Comparison of ENCODE assay signal across 23 cellular contexts in genomic region chrX:153812220-153812619, GRCh38. TPM values are rescaled to one million over a fixed set of nuclear protein-coding genes. Genes with fewer than 3 reads are reported as not detected.
A peak's percentile ranks its signal among the peaks of the same experiment; 100 is the strongest.
DNase-seq lines count a peak whose midpoint lies in the region; ATAC-seq, FAIRE-seq and TF ChIP-seq lines count a peak whose summit lies in the region.
"Had no signal": no experiment of that assay in that cellular context is flagged by ENCODE, and none has a peak within 500 bp of the region (broad histone marks: within the 10 kb centered on the region; RNA-seq: fewer than 3 reads in every experiment).

No MANE protein-coding gene starts in this region.

- H3K9me3 ChIP-seq in K562 (replicated peaks; ENCODE audit: control insufficient read depth, insufficient read depth, low read depth, low read length): no peaks in the 10 kb centered on the region

- H4K20me1 ChIP-seq in K562 (replicated peaks; ENCODE audit: control insufficient read depth, insufficient read depth, low read length): no peaks in the 10 kb centered on the region; the same call in 1 of the 2 replicates

- WGBS in K562 (ENCODE audit: insufficient coverage, low coverage, missing lambda C conversion rate): 2% methylated on average over 12 of the region's 14 CpGs

- H3K36me3 Mint-ChIP-seq in HFFc6 (ENCODE audit: low read depth): no peaks in the 10 kb centered on the region
- H3K36me3 Mint-ChIP-seq: CD8-positive, alpha-beta T cell had no signal

- H3K27ac ChIP-seq in K562 (ENCODE audit: extremely low read depth, low read depth, low read length): no peak overlapping the region
- H3K27ac ChIP-seq: 22Rv1 had no signal

- H3K79me2 ChIP-seq in K562 (ENCODE audit: control insufficient read depth, insufficient read depth, low read length): no peaks in the 10 kb centered on the region

- no peak overlapping the region for H3K4me3 Mint-ChIP-seq in HFFc6
- H3K4me3 Mint-ChIP-seq: CD8-positive, alpha-beta T cell had no signal

- no peak overlapping the region for H3K4me3 ChIP-seq in K562

- DNase-seq in NCI-H1417 (lab: John Stamatoyannopoulos, UW) (peak in 2 of 3 experiments; percentile 39 to 44), NCI-H1417 treated with DMSO at 0.1 percent for 48 hours (lab: John Stamatoyannopoulos, UW) (no peak), K562 (ENCODE audit: extremely low read depth in 1 of 4, low spot score in 3 of 4) (no peak), head of caudate nucleus (peak in 40 of 42 donors; percentile 18 to 87 (median 64)), HFFc6 (no peak), hippocampal formation (lab: John Stamatoyannopoulos, UW) (no peak)
- DNase-seq: ACHN; CD8-positive, alpha-beta T cell; DND-41; NCI-H1105; NCI-H1694; NCI-H2081; NCI-H510A; NCI-H774; NK-92 treated with Interleukin-12 subunit alpha and Interleukin-12 subunit beta, amount 100 ng/mL, for 24 hours had no signal

- TF ChIP-seq CTCF in K562 (IDR thresholded peaks at IDR 0.05 in 2 of 3, conservative IDR thresholded peaks at IDR 0.05 in 1 of 3; ENCODE audit: insufficient read depth in 2 of 3, low read depth in 1 of 3, low read length in 3 of 3) (no peak), HFFc6 (IDR thresholded peaks at IDR 0.05) (no peak)

- H3K4me1 ChIP-seq in K562 (replicated peaks in 1 of 2; ENCODE audit: control insufficient read depth in 2 of 2, insufficient read depth in 2 of 2, low read length in 2 of 2): peaks cover 5 to 22% of the 10 kb centered on the region in 2 experiments; a peak in 4 of 5 replicates

- CTCF ChIA-PET in K562 (lab: Yijun Ruan, JAX; ENCODE audit: low intra/inter-chr PET ratio): no interaction called here

- FAIRE-seq in K562 (lab: Jason Lieb, UNC): no peak
- FAIRE-seq: G401.6, GM19239, H54, HTR-8/SVneo had no signal

- H3K36me3 ChIP-seq in K562 (ENCODE audit: control insufficient read depth, insufficient read depth, low read length): no peaks in the 10 kb centered on the region

- in situ Hi-C loops in K562 (cut with MboI): no loop called here

- TF ChIP-seq POLR2A in K562 (conservative IDR thresholded peaks at IDR 0.05): no peak

- no peaks in the 10 kb centered on the region for H3K9me1 ChIP-seq in K562 (ENCODE audit: control insufficient read depth, insufficient read depth, low read length)

- intact Hi-C loops in K562 (cut with micrococcal nuclease) (no loop called here), head of caudate nucleus (cut with DNase I) (no loop called here)

- H3K27ac Mint-ChIP-seq in HFFc6: no peak overlapping the region
- H3K27ac Mint-ChIP-seq: CD8-positive, alpha-beta T cell had no signal

- POLR2A ChIA-PET in K562 (lab: Yijun Ruan, JAX): no interaction called here

- H3K4me2 ChIP-seq in K562 (ENCODE audit: insufficient read depth, low read length): no peak overlapping the region

- peaks cover 16 to 33% of the 10 kb centered on the region in 2 experiments; a peak in 3 of 5 replicates for H3K27me3 ChIP-seq in K562 (ENCODE audit: control insufficient read depth in 2 of 2, insufficient read depth in 2 of 2, low read length in 2 of 2)

- no peaks in the 10 kb centered on the region for H3K4me1 Mint-ChIP-seq in HFFc6 (ENCODE audit: low read depth)

- BruUV-seq in K562 (replicated peaks; lab: Mats Ljungman, UMichigan): no TSS peak

- no peak overlapping the region for H3K9ac ChIP-seq in K562 (ENCODE audit: insufficient read depth in 1 of 2, low read depth in 2 of 2, low read length in 2 of 2)

- H2AFZ ChIP-seq in K562 (ENCODE audit: low read depth, low read length): no peak overlapping the region

- H3K27me3 Mint-ChIP-seq in HFFc6 (ENCODE audit: insufficient read depth): peaks cover 18% of the 10 kb centered on the region

- no peaks in the 10 kb centered on the region for H3K9me3 Mint-ChIP-seq in HFFc6
- H3K9me3 Mint-ChIP-seq: CD8-positive, alpha-beta T cell had no signal

- no peak for TF ChIP-seq EP300 in K562 (IDR thresholded peaks at IDR 0.05; ENCODE audit: low read length)

- no peak for TF ChIP-seq RAD21 in K562 (CRISPR knock-in tag; conservative IDR thresholded peaks at IDR 0.05 in 1 of 2, IDR thresholded peaks at IDR 0.05 in 1 of 2)

- no peak for ATAC-seq in K562
- ATAC-seq in HG02970 (IDR thresholded peaks at IDR 0.05; ENCODE audit: low FRiP score, unreplicated experiment): no peak
- no peak for ATAC-seq in HG03571 (IDR thresholded peaks at IDR 0.05; ENCODE audit: unreplicated experiment)
- ATAC-seq: CD8-positive, alpha-beta T cell; SK-N-SH treated with all-trans-retinoic acid at 6 μM for 48 hours had no signal

RNA-seq across cellular contexts. Expression of gene SSR4, which starts 17.8 kb away (rescaled TPM):
- 87.7 and 259 TPM in 2 replicates for total RNA-seq in K562 (2011; cell fraction: chromatin; rRNA removed; ENCODE audit: low replicate concordance)
- 611 and 654 TPM in 2 replicates for total RNA-seq in K562 (2011; cell fraction: nucleolus; rRNA removed)
- 313 and 394 TPM in 2 replicates for total RNA-seq in K562 (2011; cell fraction: nucleoplasm; rRNA removed)
- total RNA-seq in K562 (2014; rRNA removed) (222 and 275 TPM in 2 replicates), K562 (2014; rRNA removed; fragmentation: Illumina TruSeq; extraction: Trizol) (120 and 146 TPM in 2 replicates), K562 (2015; rRNA removed; fragmentation: Illumina TruSeq; extraction: Trizol) (299 and 311 TPM in 2 replicates), K562 (2021) (272 and 275 TPM in 2 replicates)
- polyA plus RNA-seq in K562 (2011; rRNA removed) (255 and 290 TPM in 2 replicates), K562 (2014; fragmentation: Illumina TruSeq; extraction: Trizol) (196 and 294 TPM in 2 replicates), K562 (2014; fragmentation: Nextera tagmentation; extraction: Ambion mirVana) (100 to 1,000 TPM; 469 to 492 TPM), K562 (2014; rRNA removed) (344 and 405 TPM in 2 replicates)
- 616 and 1,308 TPM in 2 replicates for polyA plus RNA-seq in K562 (2011; cell fraction: cytosol; rRNA removed)
- polyA plus RNA-seq in K562 (2011; cell fraction: nucleus; rRNA removed): 189 and 214 TPM in 2 replicates
- 287 and 544 TPM in 2 replicates for polyA plus RNA-seq in K562 (2012)
- 132 and 170 TPM in 2 replicates for polyA minus RNA-seq in K562 (2011; rRNA and poly(A)+ RNA removed)
- 261 and 339 TPM in 2 replicates for polyA minus RNA-seq in K562 (2011; cell fraction: cytosol; rRNA and poly(A)+ RNA removed)
- polyA minus RNA-seq in K562 (2011; cell fraction: nucleus; rRNA and poly(A)+ RNA removed): 48.7 and 66.4 TPM in 2 replicates
- 100 to 1,000 TPM; 171 to 247 (median 182) TPM for total RNA-seq in HFFc6 (2021; fragmentation: NEBNext Ultra II Directional; extraction: Animal tissue kit (Norgen Biotek cat#: 25700))

RNA-seq across cellular contexts. Expression of gene IDH3G, which starts 18.0 kb away (rescaled TPM):
- total RNA-seq in K562 (2011; cell fraction: chromatin; rRNA removed; ENCODE audit: low replicate concordance): 85.9 and 295 TPM in 2 replicates
- 142 and 145 TPM in 2 replicates for total RNA-seq in K562 (2011; cell fraction: nucleolus; rRNA removed)
- total RNA-seq in K562 (2011; cell fraction: nucleoplasm; rRNA removed): 98.2 and 107 TPM in 2 replicates
- total RNA-seq in K562 (2014; rRNA removed) (62.4 and 70.5 TPM in 2 replicates), K562 (2014; rRNA removed; fragmentation: Illumina TruSeq; extraction: Trizol) (16.3 and 30.6 TPM in 2 replicates), K562 (2015; rRNA removed; fragmentation: Illumina TruSeq; extraction: Trizol) (34.1 and 39.2 TPM in 2 replicates), K562 (2021) (64.0 and 67.1 TPM in 2 replicates)
- polyA plus RNA-seq in K562 (2011; rRNA removed) (37.9 and 74.6 TPM in 2 replicates), K562 (2014; fragmentation: Illumina TruSeq; extraction: Trizol) (72.5 and 80.1 TPM in 2 replicates), K562 (2014; fragmentation: Nextera tagmentation; extraction: Ambion mirVana) (10 to 100 TPM; 24.3 to 36.4 TPM), K562 (2014; rRNA removed) (63.2 and 69.3 TPM in 2 replicates)
- polyA plus RNA-seq in K562 (2011; cell fraction: cytosol; rRNA removed): 81.4 and 108 TPM in 2 replicates
- 174 and 207 TPM in 2 replicates for polyA plus RNA-seq in K562 (2011; cell fraction: nucleus; rRNA removed)
- polyA plus RNA-seq in K562 (2012): 78.2 and 88.3 TPM in 2 replicates
- polyA minus RNA-seq in K562 (2011; rRNA and poly(A)+ RNA removed): 72.5 and 76.8 TPM in 2 replicates
- polyA minus RNA-seq in K562 (2011; cell fraction: cytosol; rRNA and poly(A)+ RNA removed): 47.7 and 58.4 TPM in 2 replicates
- 49.9 and 58.3 TPM in 2 replicates for polyA minus RNA-seq in K562 (2011; cell fraction: nucleus; rRNA and poly(A)+ RNA removed)
- 10 to 100 TPM; 60.2 to 67.1 (median 62.8) TPM for total RNA-seq in HFFc6 (2021; fragmentation: NEBNext Ultra II Directional; extraction: Animal tissue kit (Norgen Biotek cat#: 25700))

RNA-seq across cellular contexts. Expression of gene PDZD4, which starts 18.1 kb away (rescaled TPM):
- 0.46 TPM in 1 of 2 replicates, not detected in the other for total RNA-seq in K562 (2011; cell fraction: chromatin; rRNA removed; ENCODE audit: low replicate concordance)
- 0.13 and 0.33 TPM in 2 replicates for total RNA-seq in K562 (2011; cell fraction: nucleolus; rRNA removed)
- not detected in 2 replicates for total RNA-seq in K562 (2011; cell fraction: nucleoplasm; rRNA removed)
- 0.05 TPM in 1 of 2 replicates, not detected in the other for total RNA-seq in K562 (2014; rRNA removed)
- total RNA-seq in K562 (2014; rRNA removed; fragmentation: Illumina TruSeq; extraction: Trizol): not detected in 2 replicates
- not detected in 2 replicates for total RNA-seq in K562 (2015; rRNA removed; fragmentation: Illumina TruSeq; extraction: Trizol)
- total RNA-seq in K562 (2021): 0.38 TPM in 1 of 2 replicates, not detected in the other
- 0.07 and 0.18 TPM in 2 replicates for polyA plus RNA-seq in K562 (2011; rRNA removed)
- polyA plus RNA-seq in K562 (2011; cell fraction: cytosol; rRNA removed): 0.06 and 0.13 TPM in 2 replicates
- polyA plus RNA-seq in K562 (2011; cell fraction: nucleus; rRNA removed): 1.1 and 1.4 TPM in 2 replicates
- polyA plus RNA-seq in K562 (2012): 0.07 TPM in 1 of 2 replicates, not detected in the other
- not detected in 2 replicates for polyA plus RNA-seq in K562 (2014; fragmentation: Illumina TruSeq; extraction: Trizol)
- not detected for polyA plus RNA-seq in K562 (2014; fragmentation: Nextera tagmentation; extraction: Ambion mirVana)
- 0.08 TPM in 1 of 2 replicates, not detected in the other for polyA plus RNA-seq in K562 (2014; rRNA removed)
- not detected in 2 replicates for polyA minus RNA-seq in K562 (2011; rRNA and poly(A)+ RNA removed)
- polyA minus RNA-seq in K562 (2011; cell fraction: cytosol; rRNA and poly(A)+ RNA removed): not detected in 2 replicates
- 0.33 TPM in 1 of 2 replicates, not detected in the other for polyA minus RNA-seq in K562 (2011; cell fraction: nucleus; rRNA and poly(A)+ RNA removed)
- total RNA-seq in HFFc6 (2021; fragmentation: NEBNext Ultra II Directional; extraction: Animal tissue kit (Norgen Biotek cat#: 25700)): not detected

RNA-seq across cellular contexts. Expression of gene SRPK3, which starts 31.4 kb away (rescaled TPM):
- total RNA-seq in K562 (2011; cell fraction: chromatin; rRNA removed; ENCODE audit: low replicate concordance): 0.42 TPM in 1 of 2 replicates, not detected in the other
- 0.17 and 0.39 TPM in 2 replicates for total RNA-seq in K562 (2011; cell fraction: nucleolus; rRNA removed)
- 0.07 TPM in 1 of 2 replicates, not detected in the other for total RNA-seq in K562 (2011; cell fraction: nucleoplasm; rRNA removed)
- 0.09 TPM in 1 of 2 replicates, not detected in the other for total RNA-seq in K562 (2014; rRNA removed)
- not detected in 2 replicates for total RNA-seq in K562 (2014; rRNA removed; fragmentation: Illumina TruSeq; extraction: Trizol)
- not detected in 2 replicates for total RNA-seq in K562 (2015; rRNA removed; fragmentation: Illumina TruSeq; extraction: Trizol)
- 0.04 TPM in 1 of 2 replicates, not detected in the other for total RNA-seq in K562 (2021)
- polyA plus RNA-seq in K562 (2011; rRNA removed): 0.01 and 0.12 TPM in 2 replicates
- 0.03 and 0.15 TPM in 2 replicates for polyA plus RNA-seq in K562 (2011; cell fraction: cytosol; rRNA removed)
- polyA plus RNA-seq in K562 (2011; cell fraction: nucleus; rRNA removed): 0.07 and 0.27 TPM in 2 replicates
- 0.84 and 1.1 TPM in 2 replicates for polyA plus RNA-seq in K562 (2012)
- polyA plus RNA-seq in K562 (2014; fragmentation: Illumina TruSeq; extraction: Trizol): 0.03 TPM in 1 of 2 replicates, not detected in the other
- polyA plus RNA-seq in K562 (2014; fragmentation: Nextera tagmentation; extraction: Ambion mirVana): under 1 TPM; 0.04 to 0.06 TPM
- polyA plus RNA-seq in K562 (2014; rRNA removed): 0.03 and 0.07 TPM in 2 replicates
- polyA minus RNA-seq in K562 (2011; rRNA and poly(A)+ RNA removed): not detected in 2 replicates
- not detected in 2 replicates for polyA minus RNA-seq in K562 (2011; cell fraction: cytosol; rRNA and poly(A)+ RNA removed)
- 0.11 and 0.13 TPM in 2 replicates for polyA minus RNA-seq in K562 (2011; cell fraction: nucleus; rRNA and poly(A)+ RNA removed)
- total RNA-seq in HFFc6 (2021; fragmentation: NEBNext Ultra II Directional; extraction: Animal tissue kit (Norgen Biotek cat#: 25700)): under 1 TPM; 0.14 to 0.51 (median 0.27) TPM
- total RNA-seq: CD8-positive, alpha-beta T cell had no signal

RNA-seq across cellular contexts. Expression of gene PLXNB3, which starts 48.2 kb away (rescaled TPM):
- 2.4 and 18.7 TPM in 2 replicates for total RNA-seq in K562 (2011; cell fraction: chromatin; rRNA removed; ENCODE audit: low replicate concordance)
- total RNA-seq in K562 (2011; cell fraction: nucleolus; rRNA removed): 5.5 and 11.0 TPM in 2 replicates
- total RNA-seq in K562 (2011; cell fraction: nucleoplasm; rRNA removed): 3.1 and 3.7 TPM in 2 replicates
- 1.6 and 2.0 TPM in 2 replicates for total RNA-seq in K562 (2014; rRNA removed)
- total RNA-seq in K562 (2014; rRNA removed; fragmentation: Illumina TruSeq; extraction: Trizol): 0.22 TPM in 1 of 2 replicates, not detected in the other
- total RNA-seq in K562 (2015; rRNA removed; fragmentation: Illumina TruSeq; extraction: Trizol): 0.25 and 0.72 TPM in 2 replicates
- 1.6 TPM in 2 replicates for total RNA-seq in K562 (2021)
- polyA plus RNA-seq in K562 (2011; rRNA removed): 1.5 and 2.4 TPM in 2 replicates
- 0.63 and 1.1 TPM in 2 replicates for polyA plus RNA-seq in K562 (2011; cell fraction: cytosol; rRNA removed)
- 12.2 and 14.5 TPM in 2 replicates for polyA plus RNA-seq in K562 (2011; cell fraction: nucleus; rRNA removed)
- 0.94 and 1.7 TPM in 2 replicates for polyA plus RNA-seq in K562 (2012)
- 0.40 and 0.50 TPM in 2 replicates for polyA plus RNA-seq in K562 (2014; fragmentation: Illumina TruSeq; extraction: Trizol)
- polyA plus RNA-seq in K562 (2014; fragmentation: Nextera tagmentation; extraction: Ambion mirVana): not detected
- polyA plus RNA-seq in K562 (2014; rRNA removed): 1.4 and 1.6 TPM in 2 replicates
- 0.81 and 1.2 TPM in 2 replicates for polyA minus RNA-seq in K562 (2011; rRNA and poly(A)+ RNA removed)
- 1.2 and 2.0 TPM in 2 replicates for polyA minus RNA-seq in K562 (2011; cell fraction: cytosol; rRNA and poly(A)+ RNA removed)
- 4.0 and 4.3 TPM in 2 replicates for polyA minus RNA-seq in K562 (2011; cell fraction: nucleus; rRNA and poly(A)+ RNA removed)
- 10 to 100 TPM; 13.2 to 33.4 (median 15.8) TPM for total RNA-seq in HFFc6 (2021; fragmentation: NEBNext Ultra II Directional; extraction: Animal tissue kit (Norgen Biotek cat#: 25700))

Comparison
In these comparisons a context has a peak if more than half of its experiments do, and no peak if none do; other contexts are left out.
1. DNase-seq: peak in NCI-H1417 (2 of 3) and head of caudate nucleus (40 of 42); none in NCI-H1417 treated with DMSO at 0.1 percent for 48 hours (single experiment), K562 (0 of 4), HFFc6 (single experiment) and hippocampal formation (0 of 2).